In the genomic region with DNA sequence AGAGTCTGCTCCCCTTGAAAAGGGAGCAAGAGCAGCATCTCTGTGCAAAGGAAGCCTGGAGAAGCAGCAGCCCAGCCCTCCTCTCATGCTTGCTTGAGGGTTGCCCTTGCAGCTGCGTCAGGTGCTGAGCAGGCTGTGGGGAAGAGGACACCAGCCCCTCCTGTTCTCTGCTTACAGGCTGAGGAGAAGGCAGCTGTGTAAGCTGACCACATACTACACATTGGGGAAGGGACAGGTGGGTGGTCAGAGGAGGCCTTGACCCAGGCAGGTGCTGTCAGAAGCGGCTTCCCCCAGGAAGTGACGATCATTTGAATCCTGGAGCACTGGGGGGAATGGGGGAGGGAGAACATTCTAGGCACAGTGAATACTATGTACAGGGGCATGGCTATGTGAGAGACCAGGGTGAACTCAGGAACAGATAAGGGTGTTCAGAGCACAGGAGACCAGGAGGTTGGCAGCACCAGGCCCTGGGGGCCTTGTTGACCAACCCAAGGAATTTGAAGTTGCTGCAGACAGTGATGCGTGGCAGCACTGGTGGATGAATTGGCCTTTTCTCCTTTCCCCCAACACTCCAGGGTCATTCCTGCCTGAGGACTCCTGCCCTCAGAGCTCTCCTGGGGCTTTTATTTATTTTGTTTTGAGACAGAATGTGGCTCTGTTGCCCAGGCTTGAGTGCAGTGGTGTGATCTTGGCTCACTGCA, we compare ENCODE assay signal across 10 cellular contexts. TPM values are rescaled to one million over a fixed set of nuclear protein-coding genes. Genes with fewer than 3 reads are reported as not detected.
DNase-seq lines count a peak whose midpoint lies in the region; TF ChIP-seq lines count a peak whose summit lies in the region.
"Had no signal": no experiment of that assay in that cellular context is flagged by ENCODE, and none has a peak within 500 bp of the region (broad histone marks: within the 10 kb centered on the region; RNA-seq: fewer than 3 reads in every experiment).

No MANE protein-coding gene starts in this region.

- peak; percentile 38 for DNase-seq in Caki2 (ENCODE audit: low read depth)
- peak; percentile 74 for DNase-seq in Karpas-422
- DNase-seq in SHP77 treated with DMSO at 0.1 percent for 48 hours (lab: John Stamatoyannopoulos, UW) = peak; percentile 94
- no peak for DNase-seq in neural progenitor cell (ENCODE audit: low spot score)
- DNase-seq in DMS 273 treated with DMSO at 0.1 percent for 48 hours (lab: John Stamatoyannopoulos, UW) = no peak
- no peak for DNase-seq in 8988T
- DNase-seq in NCI-H1105 (lab: John Stamatoyannopoulos, UW) = no peak
- DNase-seq: NCI-H526 treated with DMSO at 0.1 percent for 48 hours; stimulated activated CD4-positive, alpha-beta T cell treated with anti-CD3 and anti-CD28 coated beads, Interleukin-1b, Interleukin-23, amount 100 ng/mL, for 48 hours had no signal

- no peaks in the 10 kb centered on the region for H3K36me3 Mint-ChIP-seq in neural progenitor cell

- H3K4me1 ChIP-seq in Karpas-422 (ENCODE audit: low read length) (peaks cover 60% of the 10 kb centered on the region), neural progenitor cell (peaks cover 8% of the 10 kb centered on the region)

- H3K27me3 Mint-ChIP-seq in neural progenitor cell (ENCODE audit: insufficient read depth, low read depth) = peaks cover 6% of the 10 kb centered on the region

- no peak for TF ChIP-seq CTCF in neural progenitor cell (IDR thresholded peaks at IDR 0.05)

- H3K4me1 Mint-ChIP-seq in neural progenitor cell = peaks cover 21% of the 10 kb centered on the region

- H3K9me3 ChIP-seq in Karpas-422 (ENCODE audit: low read length) (no peaks in the 10 kb centered on the region), neural progenitor cell (ENCODE audit: low read depth) (no peaks in the 10 kb centered on the region)
- H3K9me3 ChIP-seq: breast epithelium had no signal

- no peak overlapping the region for H3K4me3 ChIP-seq in Karpas-422 (ENCODE audit: low read length)
- no peak overlapping the region for H3K4me3 ChIP-seq in neural progenitor cell
- H3K4me3 ChIP-seq: breast epithelium had no signal

- no peaks in the 10 kb centered on the region for H3K9me3 Mint-ChIP-seq in neural progenitor cell

- H3K36me3 ChIP-seq in Karpas-422 (ENCODE audit: insufficient read depth, low read length) (peaks cover 4% of the 10 kb centered on the region; the same call in 1 of the 2 replicates), neural progenitor cell (no peaks in the 10 kb centered on the region)
- H3K36me3 ChIP-seq: breast epithelium had no signal

- H3K9me2 ChIP-seq in Karpas-422 (replicated peaks; ENCODE audit: insufficient read depth, low read length) = no peaks in the 10 kb centered on the region

- H3K27me3 ChIP-seq in Karpas-422 (ENCODE audit: low read length) (no peaks in the 10 kb centered on the region), neural progenitor cell (peaks cover 9% of the 10 kb centered on the region)
- H3K27me3 ChIP-seq: breast epithelium had no signal

- H2AFZ ChIP-seq in Karpas-422 (ENCODE audit: low read length) (no peak overlapping the region), neural progenitor cell (replicated peaks) (no peak overlapping the region)

- H4K20me1 ChIP-seq in Karpas-422 (ENCODE audit: insufficient read depth, low read depth, low read length) (peaks cover 14% of the 10 kb centered on the region), neural progenitor cell (ENCODE audit: low read depth) (peaks cover 19% of the 10 kb centered on the region)

- in situ Hi-C loops in Caki2 (cut with HindIII; ENCODE audit: low pct_unique_long_range_greater_than_20kb, low sequenced_read_pairs) = no loop called here

- H3K27ac Mint-ChIP-seq in neural progenitor cell = peak overlapping the region; percentile 50

- H3K9ac ChIP-seq in Karpas-422 (ENCODE audit: low read length) (no peak overlapping the region), neural progenitor cell (no peak overlapping the region)

- no peak overlapping the region for H3K4me3 Mint-ChIP-seq in neural progenitor cell

- peaks cover 8% of the 10 kb centered on the region for H3F3A ChIP-seq in neural progenitor cell (ENCODE audit: low read depth)

- H3K27ac ChIP-seq in Karpas-422 (ENCODE audit: low read length) = no peak overlapping the region
- no peak overlapping the region for H3K27ac ChIP-seq in neural progenitor cell

- peak overlapping the region; percentile 65 for H3K4me2 ChIP-seq in Karpas-422 (ENCODE audit: low read depth, low read length, poor library complexity, severe bottlenecking)
- no peak overlapping the region for H3K4me2 ChIP-seq in neural progenitor cell

- H3K79me2 ChIP-seq in Karpas-422 (ENCODE audit: low read length) (peaks cover 24% of the 10 kb centered on the region), neural progenitor cell (ENCODE audit: low read depth) (peaks cover 21% of the 10 kb centered on the region)

RNA-seq across cellular contexts. Expression of a gene that starts 2.7 kb away (rescaled TPM):
- 55.8 and 80.3 TPM in 2 replicates for total RNA-seq in Caki2 (2014; rRNA removed; shearing (Covaris generic); ENCODE audit: low replicate concordance)
- 144 and 266 TPM in 2 replicates for total RNA-seq in Karpas-422 (2014; rRNA removed; shearing (Covaris generic); ENCODE audit: low replicate concordance)
- total RNA-seq in neural progenitor cell (ENCODE audit: low replicate concordance) = 163 and 232 TPM in 2 replicates

Comparison
In these comparisons a context has a peak if more than half of its experiments do, and no peak if none do; other contexts are left out.
1. DNase-seq: peak in Caki2 (single experiment), Karpas-422 (single experiment) and SHP77 treated with DMSO at 0.1 percent for 48 hours (single experiment); none in neural progenitor cell (single experiment), DMS 273 treated with DMSO at 0.1 percent for 48 hours (single experiment), 8988T (single experiment) and NCI-H1105 (single experiment).